Comparison of ENCODE assay signal across 8 cellular contexts in genomic region chr7:143901710-143902587, GRCh38. TPM values are rescaled to one million over a fixed set of nuclear protein-coding genes. Genes with fewer than 3 reads are reported as not detected.
DNase-seq lines count a peak whose midpoint lies in the region; ATAC-seq and TF ChIP-seq lines count a peak whose summit lies in the region.

TSS of gene TCAF1 (minus strand) at chr7:143902176. CDS start at chr7:143876608, 25,568 bp downstream.

- H3K36me3 ChIP-seq in SK-N-SH (replicated peaks in 1 of 2; ENCODE audit: control insufficient read depth in 1 of 2, insufficient read depth in 2 of 2, low read length in 1 of 2) (peaks cover 7 to 11% of the 10 kb centered on the region in 2 experiments), testis (ENCODE audit: low read depth, missing control alignments) (no peaks in the 10 kb centered on the region)

- peak within 1 kb of the TSS; percentile 97 for H3K27ac Mint-ChIP-seq in activated naive CD4-positive, alpha-beta T cell treated with anti-CD3 and anti-CD28 coated beads, Interleukin-2, amount 50 U/mL, for 24 hours

- H3F3A ChIP-seq in SK-N-SH (replicated peaks; ENCODE audit: insufficient read depth), result peaks cover 15% of the 10 kb centered on the region

- H3K9me3 ChIP-seq in SK-N-SH (no peaks in the 10 kb centered on the region; the same call in 1 of the 2 replicates), testis (no peaks in the 10 kb centered on the region)

- H3K4me1 ChIP-seq in SK-N-SH (ENCODE audit: control insufficient read depth in 1 of 2, insufficient read depth in 2 of 2, low read depth in 1 of 2, low read length in 1 of 2) (peaks cover 13 to 17% of the 10 kb centered on the region in 2 experiments; a peak in 3 of 4 replicates), testis (peaks cover 14% of the 10 kb centered on the region)

- CTCF ChIA-PET in SK-N-SH (lab: Yijun Ruan, JAX), result interaction anchor here (0.9 to 3.9 kb wide), 12 partner anchors 9 to 522 kb away, joined by 3 to 66 read pairs (median 5); no protein-coding TSS in a partner anchor

- H3K4me1 Mint-ChIP-seq in activated naive CD4-positive, alpha-beta T cell treated with anti-CD3 and anti-CD28 coated beads, Interleukin-2, amount 50 U/mL, for 24 hours, result peaks cover 36% of the 10 kb centered on the region

- no peak for TF ChIP-seq EP300 in SK-N-SH (IDR thresholded peaks at IDR 0.05; ENCODE audit: borderline replicate concordance in 1 of 2, low read depth in 1 of 2, low read length in 1 of 2)

- no peaks in the 10 kb centered on the region for H3K27me3 Mint-ChIP-seq in activated naive CD4-positive, alpha-beta T cell treated with anti-CD3 and anti-CD28 coated beads, Interleukin-2, amount 50 U/mL, for 24 hours

- no peak; the same call in 1 of the 2 replicates for TF ChIP-seq RAD21 in SK-N-SH (IDR thresholded peaks at IDR 0.05; ENCODE audit: low read length)

- peak; percentile 97 for ATAC-seq in omental fat pad (ENCODE audit: low FRiP score)

- H3K4me3 ChIP-seq in GM08714 (ENCODE audit: low read length) (peak within 1 kb of the TSS; percentile 80), HFF-Myc (replicated peaks; ENCODE audit: low read depth, low read length) (peak within 1 kb of the TSS; percentile 80), SK-N-SH (ENCODE audit: low read depth in 2 of 2, low read length in 1 of 2) (peak within 1 kb of the TSS; percentile 90 to 91), testis (peak within 1 kb of the TSS; percentile 85 to 93)

- H3K4me3 Mint-ChIP-seq in activated naive CD4-positive, alpha-beta T cell treated with anti-CD3 and anti-CD28 coated beads, Interleukin-2, amount 50 U/mL, for 24 hours, result peak within 1 kb of the TSS; percentile 98

- peaks cover 31% of the 10 kb centered on the region for H4K20me1 ChIP-seq in SK-N-SH (ENCODE audit: insufficient read depth)

- peak; percentile 34 for TF ChIP-seq CTCF in HFF-Myc (IDR thresholded peaks at IDR 0.05; ENCODE audit: low read depth, low read length, missing control alignments)
- peak; percentile 70 for TF ChIP-seq CTCF in SK-N-SH (IDR thresholded peaks at IDR 0.05)
- no peak for TF ChIP-seq CTCF in omental fat pad (IDR thresholded peaks at IDR 0.05)
- no peak for TF ChIP-seq CTCF in testis (IDR thresholded peaks at IDR 0.05)

- no peak for TF ChIP-seq POLR2A in testis (IDR thresholded peaks at IDR 0.05)

- no peaks in the 10 kb centered on the region for H3K9me3 Mint-ChIP-seq in activated naive CD4-positive, alpha-beta T cell treated with anti-CD3 and anti-CD28 coated beads, Interleukin-2, amount 50 U/mL, for 24 hours

- peaks cover 43% of the 10 kb centered on the region for H3K79me2 ChIP-seq in SK-N-SH (ENCODE audit: insufficient read depth)

- peak within 1 kb of the TSS; percentile 87 for H3K4me2 ChIP-seq in SK-N-SH

- intact Hi-C loops in testis (cut with DNase I; ENCODE audit: low total_unique reads), result no loop called here

- H3K36me3 Mint-ChIP-seq in activated naive CD4-positive, alpha-beta T cell treated with anti-CD3 and anti-CD28 coated beads, Interleukin-2, amount 50 U/mL, for 24 hours, result no peaks in the 10 kb centered on the region

- peak within 1 kb of the TSS; percentile 69 for H2AFZ ChIP-seq in SK-N-SH (ENCODE audit: low read depth)

- POLR2A ChIA-PET in SK-N-SH (lab: Yijun Ruan, JAX), result interaction anchor here (0.7 to 4.0 kb wide), 8 partner anchors 10 to 508 kb away, joined by 3 to 89 read pairs (median 4); no protein-coding TSS in a partner anchor

- H3K27ac ChIP-seq in SK-N-SH (ENCODE audit: low read depth in 2 of 2, low read length in 1 of 2) (peak within 1 kb of the TSS; percentile 91 to 98), testis (peak within 1 kb of the TSS; percentile 91 to 95)

- H3K9me2 ChIP-seq in SK-N-SH, result no peaks in the 10 kb centered on the region

- DNase-seq in HFF-Myc (ENCODE audit: extremely low read depth, low read depth), result peak; percentile 81
- peak; percentile 74 for DNase-seq in MV-4-11 (lab: John Stamatoyannopoulos, UW)
- peak; percentile 99 for DNase-seq in SK-N-SH
- DNase-seq in globus pallidus (ENCODE audit: low spot score), result peak; percentile 96
- DNase-seq in omental fat pad (ENCODE audit: low spot score), result peak; percentile 88
- peak; percentile 98 for DNase-seq in testis

- peak within 1 kb of the TSS; percentile 86 for H3K9ac ChIP-seq in SK-N-SH

- 3% methylated on average over 54 of the region's 54 CpGs for WGBS in SK-N-SH (ENCODE audit: low lambda C conversion rate)
- WGBS in testis, 2 donors, result 1 to 2% methylated on average over 36 to 54 of the region's 54 CpGs

- H3K27me3 ChIP-seq in SK-N-SH (ENCODE audit: insufficient read depth), result no peaks in the 10 kb centered on the region
- no peaks in the 10 kb centered on the region for H3K27me3 ChIP-seq in testis

TF ChIP-seq in SK-N-SH, 30 proteins besides CTCF, POLR2A, EP300 and RAD21 (continues in another document):
- TF ChIP-seq TAF1 (IDR thresholded peaks at IDR 0.05; ENCODE audit: borderline replicate concordance, low read depth, low read length), result peak; percentile 94
- no peak for TF ChIP-seq TCF12 (IDR thresholded peaks at IDR 0.05)
- TF ChIP-seq FOSL2 (IDR thresholded peaks at IDR 0.05; ENCODE audit: borderline replicate concordance, low read depth), result no peak
- peak; percentile 51; the same call in 1 of the 2 replicates for TF ChIP-seq ELF1 (IDR thresholded peaks at IDR 0.05)
- no peak for TF ChIP-seq USF1 (IDR thresholded peaks at IDR 0.05; ENCODE audit: borderline replicate concordance, low read depth)
- TF ChIP-seq GATA2 (CRISPR knock-in tag; IDR thresholded peaks at IDR 0.05), result no peak
- peak; percentile 11; the same call in 1 of the 2 replicates for TF ChIP-seq FOXJ3 (CRISPR knock-in tag; IDR thresholded peaks at IDR 0.05)
- peak; percentile 27 for TF ChIP-seq SMC3 (IDR thresholded peaks at IDR 0.05; ENCODE audit: low read depth, low read length)
- no peak for TF ChIP-seq MEF2A (IDR thresholded peaks at IDR 0.05; ENCODE audit: borderline replicate concordance, low read depth)
- peak; percentile 72; the same call in 1 of the 2 replicates for TF ChIP-seq RFX5 (IDR thresholded peaks at IDR 0.05; ENCODE audit: low read length)
- no peak for TF ChIP-seq ZBTB33 (IDR thresholded peaks at IDR 0.05; ENCODE audit: borderline replicate concordance, low read depth)
- TF ChIP-seq MAX (IDR thresholded peaks at IDR 0.05; ENCODE audit: low read depth), result 0 out of 2 replicates have a peak, but pooled peaks have one; percentile 15
- no peak; the same call in 1 of the 2 replicates for TF ChIP-seq YY1 (IDR thresholded peaks at IDR 0.05; ENCODE audit: low read depth)
- TF ChIP-seq POLR2AphosphoS5 (IDR thresholded peaks at IDR 0.05; ENCODE audit: low read depth, low read length), result peak; percentile 98
- no peak for TF ChIP-seq USF2 (IDR thresholded peaks at IDR 0.05; ENCODE audit: borderline replicate concordance, low read depth, low read length)
- no peak for TF ChIP-seq PBX3 (IDR thresholded peaks at IDR 0.05)
- no peak; the same call in 1 of the 2 replicates for TF ChIP-seq NFIC (IDR thresholded peaks at IDR 0.05; ENCODE audit: borderline replicate concordance)
- no peak for TF ChIP-seq CHD2 (IDR thresholded peaks at IDR 0.05; ENCODE audit: low read length, partially characterized antibody)
- TF ChIP-seq RXRA (IDR thresholded peaks at IDR 0.05; ENCODE audit: borderline replicate concordance, low read depth), result no peak

RNA-seq across cellular contexts. Expression of gene TCAF1, which starts in this region (rescaled TPM):
- polyA plus RNA-seq in SK-N-SH (2012; rRNA removed), result 59.0 and 69.0 TPM in 2 replicates
- 54.1 and 62.5 TPM in 2 replicates for polyA plus RNA-seq in SK-N-SH (2012; cell fraction: cytosol; rRNA removed)
- polyA plus RNA-seq in SK-N-SH (2012; cell fraction: nucleus; rRNA removed), result 47.1 and 55.9 TPM in 2 replicates
- total RNA-seq in omental fat pad, result 10 to 100 TPM; 29.3 to 67.4 (median 56.3) TPM
- 10 to 100 TPM; 21.3 to 28.7 TPM for total RNA-seq in testis
- 6.2 TPM for polyA plus RNA-seq in testis (ENCODE audit: insufficient read depth, low read depth, low replicate concordance)

Comparison
In these comparisons a context has a peak if more than half of its experiments do, and no peak if none do; other contexts are left out.
1. Peak in every context shown above with its lines: DNase-seq, ATAC-seq, H3K4me3 ChIP-seq and H3K27ac ChIP-seq.
2. CTCF ChIP-seq: peak in HFF-Myc (single experiment) and SK-N-SH (single experiment); none in omental fat pad (0 of 3) and testis (0 of 3).